24 cellular contexts compared by ENCODE assay signal in the genomic region with DNA sequence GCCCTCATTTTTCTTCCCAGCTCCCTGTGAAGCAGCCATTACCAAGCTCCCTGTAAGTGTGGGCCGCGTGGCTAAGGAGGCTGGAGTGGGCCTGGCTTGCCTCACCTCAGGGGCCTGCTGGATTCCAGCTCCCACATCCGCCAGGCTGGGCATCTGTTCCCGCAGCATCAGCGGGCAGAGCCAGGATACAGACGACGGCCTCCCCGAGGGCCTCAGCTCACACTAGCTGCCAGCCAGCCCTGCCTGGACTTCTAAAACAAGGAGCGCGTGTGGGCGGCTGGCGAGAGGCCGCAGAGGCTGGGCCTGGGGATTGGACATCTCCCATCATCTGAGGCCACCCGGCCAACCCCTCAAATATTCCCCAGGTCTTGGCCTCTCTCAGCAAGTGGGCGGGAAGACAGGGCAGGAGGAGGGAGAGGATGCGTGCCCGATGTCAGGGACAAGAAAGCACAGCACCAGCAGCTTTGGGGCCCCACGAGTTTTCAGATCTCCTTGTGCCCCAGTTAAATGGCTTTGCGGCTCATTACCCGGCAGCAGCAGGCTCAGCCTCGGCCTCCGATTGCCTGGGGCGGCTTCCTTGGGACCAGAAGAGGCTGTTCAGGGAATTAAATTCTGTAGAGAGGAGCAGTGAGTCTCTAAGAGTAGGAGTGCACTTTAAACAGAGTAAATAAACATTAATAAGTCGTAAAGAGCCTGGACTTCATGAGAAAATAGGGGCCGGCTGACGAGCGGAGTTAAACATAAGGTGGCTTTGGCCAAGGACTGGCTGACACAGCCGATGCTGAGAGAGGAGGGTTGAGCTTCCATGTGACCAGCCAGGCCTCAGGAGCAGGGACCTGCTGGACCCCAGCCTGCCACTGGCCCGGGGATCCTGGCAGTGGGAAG.
DNase-seq lines count a peak whose midpoint lies in the region; ATAC-seq, FAIRE-seq and TF ChIP-seq lines count a peak whose summit lies in the region.
"Had no signal": no experiment of that assay in that cellular context is flagged by ENCODE, and none has a peak within 500 bp of the region (broad histone marks: within the 10 kb centered on the region; RNA-seq: fewer than 3 reads in every experiment).

No MANE protein-coding gene starts in this region.

- H4K20me1 ChIP-seq in hepatocyte (ENCODE audit: insufficient read depth, poor library complexity, severe bottlenecking) = no peaks in the 10 kb centered on the region

- no peak overlapping the region for H3K4me3 ChIP-seq in hepatocyte
- H3K4me3 ChIP-seq: adrenal gland, thoracic aorta had no signal

- peak; percentile 18 for DNase-seq in DMS 273 (lab: John Stamatoyannopoulos, UW; ENCODE audit: unreplicated experiment)
- DNase-seq in DMS 273 treated with DMSO at 0.1 percent for 48 hours (lab: John Stamatoyannopoulos, UW) = no peak
- DNase-seq in Daoy (ENCODE audit: low read depth) = peak; percentile 66
- DNase-seq in hepatocyte (ENCODE audit: low spot score) = peak; percentile 13
- DNase-seq in posterior vena cava (ENCODE audit: low spot score) = peak; percentile 70
- DNase-seq in urothelium cell line (ENCODE audit: low spot score) = no peak
- DNase-seq in GF-D8 (lab: John Stamatoyannopoulos, UW) = no peak
- DNase-seq: activated naive CD4-positive, alpha-beta T cell treated with Interleukin-2 at 50 U/mL for 16 hours; brain microvascular endothelial cell; CD4-positive, CD25-positive, alpha-beta regulatory T cell; GDM1; HFFc6; KBM-7; MV-4-11; NCI-H1436 treated with DMSO at 0.1 percent for 48 hours; NCI-H524; stimulated activated naive CD8-positive, alpha-beta T cell treated with anti-CD3 and anti-CD28 coated beads, Interleukin-15, Interleukin-2, amounts not matched to agents 100 U/mL and 50 U/mL, for 24 hours had no signal

- intact Hi-C loops in posterior vena cava (cut with DNase I) = no loop called here

- H3K27ac ChIP-seq in hepatocyte = no peak overlapping the region
- H3K27ac ChIP-seq: 22Rv1, brain microvascular endothelial cell, thoracic aorta had no signal

- 67% methylated on average over 29 of the region's 29 CpGs for WGBS in hepatocyte (ENCODE audit: low lambda C conversion rate, missing lambda C conversion rate)

- H3K27me3 ChIP-seq in hepatocyte = no peaks in the 10 kb centered on the region
- H3K27me3 ChIP-seq: adrenal gland, brain microvascular endothelial cell had no signal

- H2AFZ ChIP-seq in hepatocyte = no peak overlapping the region

- H3K36me3 ChIP-seq in hepatocyte (replicated peaks; ENCODE audit: insufficient read depth, low read depth) = no peaks in the 10 kb centered on the region
- H3K36me3 ChIP-seq: adrenal gland, brain microvascular endothelial cell, thoracic aorta had no signal

- TF ChIP-seq CTCF in hepatocyte (IDR thresholded peaks at IDR 0.05; ENCODE audit: poor library complexity) = no peak

- no peak overlapping the region for H3K4me2 ChIP-seq in hepatocyte

- H3K9me2 ChIP-seq in hepatocyte (replicated peaks; ENCODE audit: insufficient read depth) = no peaks in the 10 kb centered on the region

- FAIRE-seq in urothelium cell line (lab: Jason Lieb, UNC) = no peak

- H3K79me2 ChIP-seq in hepatocyte = no peaks in the 10 kb centered on the region

- ATAC-seq in HG03460 (IDR thresholded peaks at IDR 0.05; ENCODE audit: unreplicated experiment) = no peak
- ATAC-seq: naive thymus-derived CD8-positive, alpha-beta T cell; Panc1; stimulated activated naive CD8-positive, alpha-beta T cell treated with anti-CD3 and anti-CD28 coated beads, Interleukin-15, Interleukin-2, amounts not matched to agents 100 U/mL and 50 U/mL, for 24 hours; WTC11 had no signal

- H3K9me3 ChIP-seq in hepatocyte (ENCODE audit: low read depth) = no peaks in the 10 kb centered on the region
- H3K9me3 ChIP-seq: adrenal gland, thoracic aorta had no signal

- peaks cover 13% of the 10 kb centered on the region for H3K4me1 ChIP-seq in hepatocyte (ENCODE audit: insufficient read depth)
- H3K4me1 ChIP-seq: adrenal gland had no signal

Comparison
In these comparisons a context has a peak if more than half of its experiments do, and no peak if none do; other contexts are left out.
1. DNase-seq: peak in DMS 273 (single experiment), Daoy (single experiment), hepatocyte (single experiment) and posterior vena cava (single experiment); none in DMS 273 treated with DMSO at 0.1 percent for 48 hours (single experiment), urothelium cell line (single experiment) and GF-D8 (single experiment).